11 cellular contexts compared by ENCODE assay signal in genomic region chr16:50684823-50685455, GRCh38. TPM values are rescaled to one million over a fixed set of nuclear protein-coding genes. Genes with fewer than 3 reads are reported as not detected.
DNase-seq lines count a peak whose midpoint lies in the region; ATAC-seq and TF ChIP-seq lines count a peak whose summit lies in the region.
"Had no signal": no experiment of that assay in that cellular context is flagged by ENCODE, and none has a peak within 500 bp of the region (broad histone marks: within the 10 kb centered on the region; RNA-seq: fewer than 3 reads in every experiment).

No MANE protein-coding gene starts in this region.

- H3K36me3 ChIP-seq in colonic mucosa (no peaks in the 10 kb centered on the region), esophagus muscularis mucosa (no peaks in the 10 kb centered on the region), gastroesophageal sphincter (no peaks in the 10 kb centered on the region)
- H3K36me3 ChIP-seq: neural progenitor cell had no signal

- TF ChIP-seq CTCF in colonic mucosa (IDR thresholded peaks at IDR 0.05) (no peak), esophagus muscularis mucosa (IDR thresholded peaks at IDR 0.05) (no peak), gastroesophageal sphincter (IDR thresholded peaks at IDR 0.05) (no peak)

- H3K36me3 Mint-ChIP-seq in T-helper 1 cell treated with Interleukin-12 subunit alpha and Interleukin-12 subunit beta and Interleukin-4 antibody, amounts not matched to agents 30 μg/mL and 1 μg/mL, for 36 hours (ENCODE audit: low read depth), result peaks cover 6% of the 10 kb centered on the region
- H3K36me3 Mint-ChIP-seq: neural progenitor cell had no signal

- H3K27ac ChIP-seq in colonic mucosa (peak overlapping the region; percentile 37), esophagus muscularis mucosa (replicated peaks in 1 of 4) (no peak overlapping the region), gastroesophageal sphincter (no peak overlapping the region)
- H3K27ac ChIP-seq: neural progenitor cell had no signal

- H3K4me1 ChIP-seq in colonic mucosa (no peaks in the 10 kb centered on the region), esophagus muscularis mucosa (no peaks in the 10 kb centered on the region), gastroesophageal sphincter (no peaks in the 10 kb centered on the region)
- H3K4me1 ChIP-seq: neural progenitor cell had no signal

- 81% methylated on average over 10 of the region's 11 CpGs for WGBS in esophagus muscularis mucosa
- WGBS in gastroesophageal sphincter (ENCODE audit: low coverage in 1 of 2), 2 donors, result 83 to 91% methylated on average over 6 to 11 of the region's 11 CpGs

- TF ChIP-seq EP300 in esophagus muscularis mucosa (IDR thresholded peaks at IDR 0.05) (no peak), gastroesophageal sphincter (IDR thresholded peaks at IDR 0.05) (no peak)

- peak overlapping the region; percentile 77 for H3K4me3 Mint-ChIP-seq in T-helper 1 cell treated with Interleukin-12 subunit alpha and Interleukin-12 subunit beta and Interleukin-4 antibody, amounts not matched to agents 30 μg/mL and 1 μg/mL, for 36 hours
- H3K4me3 Mint-ChIP-seq in stimulated activated naive CD8-positive, alpha-beta T cell treated with anti-CD3 and anti-CD28 coated beads, Interleukin-15, amount 100 ng/mL, for 72 hours, result peak overlapping the region; percentile 59 to 79
- H3K4me3 Mint-ChIP-seq: neural progenitor cell had no signal

- H3K27me3 Mint-ChIP-seq in T-helper 1 cell treated with Interleukin-12 subunit alpha and Interleukin-12 subunit beta and Interleukin-4 antibody, amounts not matched to agents 30 μg/mL and 1 μg/mL, for 36 hours (ENCODE audit: low read depth), result no peaks in the 10 kb centered on the region
- H3K27me3 Mint-ChIP-seq in stimulated activated naive CD8-positive, alpha-beta T cell treated with anti-CD3 and anti-CD28 coated beads, Interleukin-15, amount 100 ng/mL, for 72 hours, result no peaks in the 10 kb centered on the region

- H3K9me3 Mint-ChIP-seq in T-helper 1 cell treated with Interleukin-12 subunit alpha and Interleukin-12 subunit beta and Interleukin-4 antibody, amounts not matched to agents 30 μg/mL and 1 μg/mL, for 36 hours, result no peaks in the 10 kb centered on the region
- H3K9me3 Mint-ChIP-seq in stimulated activated naive CD8-positive, alpha-beta T cell treated with anti-CD3 and anti-CD28 coated beads, Interleukin-15, amount 100 ng/mL, for 72 hours, result no peaks in the 10 kb centered on the region
- H3K9me3 Mint-ChIP-seq: neural progenitor cell had no signal

- no peak overlapping the region for H3K4me3 ChIP-seq in colonic mucosa
- no peak overlapping the region for H3K4me3 ChIP-seq in esophagus muscularis mucosa
- H3K4me3 ChIP-seq in gastroesophageal sphincter, result no peak overlapping the region
- H3K4me3 ChIP-seq: neural progenitor cell had no signal

- intact Hi-C loops in colonic mucosa (cut with DNase I), result no loop called here
- intact Hi-C loops in esophagus muscularis mucosa (cut with DNase I), result no loop called here

- peaks cover 61% of the 10 kb centered on the region for H3K4me1 Mint-ChIP-seq in T-helper 1 cell treated with Interleukin-12 subunit alpha and Interleukin-12 subunit beta and Interleukin-4 antibody, amounts not matched to agents 30 μg/mL and 1 μg/mL, for 36 hours (ENCODE audit: low read depth)
- peaks cover 63% of the 10 kb centered on the region for H3K4me1 Mint-ChIP-seq in stimulated activated naive CD8-positive, alpha-beta T cell treated with anti-CD3 and anti-CD28 coated beads, Interleukin-15, amount 100 ng/mL, for 72 hours
- H3K4me1 Mint-ChIP-seq: neural progenitor cell had no signal

- ATAC-seq in stimulated activated naive CD8-positive, alpha-beta T cell treated with anti-CD3 and anti-CD28 coated beads, Interleukin-15, amount 100 ng/mL, for 72 hours, result peak; percentile 72
- ATAC-seq in gastroesophageal sphincter, result no peak
- ATAC-seq: HCT116 had no signal

- H3K27me3 ChIP-seq in colonic mucosa, result no peaks in the 10 kb centered on the region
- no peaks in the 10 kb centered on the region for H3K27me3 ChIP-seq in esophagus muscularis mucosa
- no peaks in the 10 kb centered on the region for H3K27me3 ChIP-seq in gastroesophageal sphincter
- H3K27me3 ChIP-seq: neural progenitor cell had no signal

- DNase-seq in activated T-cell treated with anti-CD3 and anti-CD28 coated beads for 24 hours (ENCODE audit: low read depth) (peak; percentile 31), activated T-cell treated with anti-CD3 and anti-CD28 coated beads for 4 hours (no peak), colonic mucosa (no peak), esophagus muscularis mucosa (ENCODE audit: extremely low spot score) (no peak), SW 1271 (lab: John Stamatoyannopoulos, UW) (no peak)
- peak in 1 of 2 donors; percentile 65 for DNase-seq in stimulated activated naive CD8-positive, alpha-beta T cell treated with anti-CD3 and anti-CD28 coated beads, Interleukin-15, amount 100 ng/mL, for 72 hours
- DNase-seq: NCI-H526 treated with DMSO at 0.1 percent for 48 hours had no signal

- TF ChIP-seq POLR2A in esophagus muscularis mucosa (IDR thresholded peaks at IDR 0.05; ENCODE audit: low read depth) (no peak), gastroesophageal sphincter (IDR thresholded peaks at IDR 0.05) (no peak)

- H3K9me3 ChIP-seq in colonic mucosa (no peaks in the 10 kb centered on the region), esophagus muscularis mucosa (no peaks in the 10 kb centered on the region), gastroesophageal sphincter (no peaks in the 10 kb centered on the region)

- peak overlapping the region in 1 of 2 donors; percentile 9 for H3K9ac ChIP-seq in colonic mucosa (ENCODE audit: low read depth in 2 of 2, low read length in 2 of 2)
- H3K9ac ChIP-seq: neural progenitor cell had no signal

- H3K27ac Mint-ChIP-seq in T-helper 1 cell treated with Interleukin-12 subunit alpha and Interleukin-12 subunit beta and Interleukin-4 antibody, amounts not matched to agents 30 μg/mL and 1 μg/mL, for 36 hours, result peak overlapping the region; percentile 95
- peak overlapping the region; percentile 3 to 89 for H3K27ac Mint-ChIP-seq in stimulated activated naive CD8-positive, alpha-beta T cell treated with anti-CD3 and anti-CD28 coated beads, Interleukin-15, amount 100 ng/mL, for 72 hours
- H3K27ac Mint-ChIP-seq: neural progenitor cell had no signal

RNA-seq across cellular contexts. Expression of gene SNX20, which starts 3.8 kb away (rescaled TPM):
- total RNA-seq in colonic mucosa (1 to 10 TPM in 1 of 2 donors, under 1 TPM in 1; 0.86 to 1.6 TPM), esophagus muscularis mucosa (1 to 10 TPM in 3 of 4 donors, under 1 TPM in 1; 0.39 to 5.0 (median 1.8) TPM), gastroesophageal sphincter (1 to 10 TPM in 3 of 4 donors, under 1 TPM in 1; 0.84 to 1.8 (median 1.0) TPM)

RNA-seq across cellular contexts. Expression of gene NOD2, which starts 8.5 kb away (rescaled TPM):
- 1 to 10 TPM in 1 of 2 donors, under 1 TPM in 1; 0.79 to 1.2 TPM for total RNA-seq in colonic mucosa
- 1 to 10 TPM; 1.2 to 6.0 (median 2.5) TPM for total RNA-seq in esophagus muscularis mucosa
- total RNA-seq in gastroesophageal sphincter, result 1 to 10 TPM in 3 of 4 donors, under 1 TPM in 1; 0.82 to 5.9 (median 3.5) TPM

RNA-seq across cellular contexts. Expression of gene CYLD, which starts 56.9 kb away (rescaled TPM):
- total RNA-seq in colonic mucosa (10 to 100 TPM; 15.8 to 31.5 TPM), esophagus muscularis mucosa (10 to 100 TPM; 40.1 to 46.4 (median 40.8) TPM), gastroesophageal sphincter (10 to 100 TPM; 39.2 to 82.5 (median 53.2) TPM)
